1 cellular context compared by ENCODE assay signal in genomic region chr7:105268511-105269392, GRCh38.
TF ChIP-seq lines count a peak whose summit lies in the region.

No MANE protein-coding gene starts in this region.

TF ChIP-seq in GM23338, 12 proteins besides CTCF, POLR2A, EP300 and RAD21 (continued from another document):
- TF ChIP-seq ZNF462 (CRISPR knock-in tag; IDR thresholded peaks at IDR 0.05), result no peak
- no peak for TF ChIP-seq JUNB (IDR thresholded peaks at IDR 0.05; ENCODE audit: unreplicated experiment)
- TF ChIP-seq EZH2phosphoT487 (IDR thresholded peaks at IDR 0.05; ENCODE audit: unreplicated experiment), result no peak
